In genomic region chr10:102744374-102745051, GRCh38 we compare ENCODE assay signal across 1 cellular context.
TF ChIP-seq lines count a peak whose summit lies in the region.

No MANE protein-coding gene starts in this region.

TF ChIP-seq in H1, 55 proteins besides CTCF, POLR2A, EP300 and RAD21:
- TF ChIP-seq BRCA1 (IDR thresholded peaks at IDR 0.05; ENCODE audit: low read depth, low read length) (no peak), EZH2 (IDR thresholded peaks at IDR 0.05; ENCODE audit: low read depth, low read length, severe bottlenecking) (no peak), GABPA (IDR thresholded peaks at IDR 0.05; ENCODE audit: borderline replicate concordance, insufficient read depth, low read length) (no peak), ZNF274 (IDR thresholded peaks at IDR 0.05; ENCODE audit: borderline replicate concordance, extremely low read depth, low read length) (no peak), ASH2L (IDR thresholded peaks at IDR 0.05; ENCODE audit: low read length) (no peak), CHD1 (IDR thresholded peaks at IDR 0.05; ENCODE audit: low read depth, low read length) (no peak), POU5F1 (IDR thresholded peaks at IDR 0.05; ENCODE audit: low read depth, low read length) (no peak), BCL11A (IDR thresholded peaks at IDR 0.05; ENCODE audit: low read depth in 2 of 2, low read length in 2 of 2) (no peak)
